1 cellular context compared by ENCODE assay signal in genomic region chr9:116465591-116466288, GRCh38.
TF ChIP-seq lines count a peak whose summit lies in the region.

No MANE protein-coding gene starts in this region.

TF ChIP-seq in K562, 482 proteins besides CTCF, POLR2A, EP300 and RAD21 (continued from another document and continues in another):
- TF ChIP-seq, protein P1, sequence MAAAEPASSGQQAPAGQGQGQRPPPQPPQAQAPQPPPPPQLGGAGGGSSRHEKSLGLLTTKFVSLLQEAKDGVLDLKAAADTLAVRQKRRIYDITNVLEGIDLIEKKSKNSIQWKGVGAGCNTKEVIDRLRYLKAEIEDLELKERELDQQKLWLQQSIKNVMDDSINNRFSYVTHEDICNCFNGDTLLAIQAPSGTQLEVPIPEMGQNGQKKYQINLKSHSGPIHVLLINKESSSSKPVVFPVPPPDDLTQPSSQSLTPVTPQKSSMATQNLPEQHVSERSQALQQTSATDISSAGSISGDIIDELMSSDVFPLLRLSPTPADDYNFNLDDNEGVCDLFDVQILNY (CRISPR knock-in tag; IDR thresholded peaks at IDR 0.05), result no peak
- TF ChIP-seq, protein P2, sequence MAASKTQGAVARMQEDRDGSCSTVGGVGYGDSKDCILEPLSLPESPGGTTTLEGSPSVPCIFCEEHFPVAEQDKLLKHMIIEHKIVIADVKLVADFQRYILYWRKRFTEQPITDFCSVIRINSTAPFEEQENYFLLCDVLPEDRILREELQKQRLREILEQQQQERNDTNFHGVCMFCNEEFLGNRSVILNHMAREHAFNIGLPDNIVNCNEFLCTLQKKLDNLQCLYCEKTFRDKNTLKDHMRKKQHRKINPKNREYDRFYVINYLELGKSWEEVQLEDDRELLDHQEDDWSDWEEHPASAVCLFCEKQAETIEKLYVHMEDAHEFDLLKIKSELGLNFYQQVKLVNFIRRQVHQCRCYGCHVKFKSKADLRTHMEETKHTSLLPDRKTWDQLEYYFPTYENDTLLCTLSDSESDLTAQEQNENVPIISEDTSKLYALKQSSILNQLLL (CRISPR knock-in tag; IDR thresholded peaks at IDR 0.05; ENCODE audit: borderline replicate concordance), result no peak
- no peak for TF ChIP-seq NR2C2 (CRISPR knock-in tag; IDR thresholded peaks at IDR 0.05)
- TF ChIP-seq NR2C2 (tag; IDR thresholded peaks at IDR 0.05), result no peak
- TF ChIP-seq NFE2 (IDR thresholded peaks at IDR 0.05; ENCODE audit: low read depth), result no peak
- no peak for TF ChIP-seq NR3C1 (CRISPR knock-in tag; IDR thresholded peaks at IDR 0.05)
- TF ChIP-seq SP1 (CRISPR knock-in tag; IDR thresholded peaks at IDR 0.05), result peak; percentile 1; the same call in 1 of the 2 replicates
- TF ChIP-seq KDM1A (IDR thresholded peaks at IDR 0.05), result no peak
- TF ChIP-seq ZKSCAN8 (CRISPR knock-in tag; IDR thresholded peaks at IDR 0.05), result peak; percentile 7; the same call in 1 of the 2 replicates
- no peak for TF ChIP-seq NR4A1 (CRISPR knock-in tag; IDR thresholded peaks at IDR 0.05)
- no peak for TF ChIP-seq NR4A1 (tag; IDR thresholded peaks at IDR 0.05)
- no peak for TF ChIP-seq RB1 (IDR thresholded peaks at IDR 0.05; ENCODE audit: low read depth)
- TF ChIP-seq STAT5B (CRISPR knock-in tag; IDR thresholded peaks at IDR 0.05), result no peak
- TF ChIP-seq POLR2H (tag; IDR thresholded peaks at IDR 0.05; ENCODE audit: low read depth), result peak; percentile 58; the same call in 1 of the 2 replicates
- TF ChIP-seq, protein P3, sequence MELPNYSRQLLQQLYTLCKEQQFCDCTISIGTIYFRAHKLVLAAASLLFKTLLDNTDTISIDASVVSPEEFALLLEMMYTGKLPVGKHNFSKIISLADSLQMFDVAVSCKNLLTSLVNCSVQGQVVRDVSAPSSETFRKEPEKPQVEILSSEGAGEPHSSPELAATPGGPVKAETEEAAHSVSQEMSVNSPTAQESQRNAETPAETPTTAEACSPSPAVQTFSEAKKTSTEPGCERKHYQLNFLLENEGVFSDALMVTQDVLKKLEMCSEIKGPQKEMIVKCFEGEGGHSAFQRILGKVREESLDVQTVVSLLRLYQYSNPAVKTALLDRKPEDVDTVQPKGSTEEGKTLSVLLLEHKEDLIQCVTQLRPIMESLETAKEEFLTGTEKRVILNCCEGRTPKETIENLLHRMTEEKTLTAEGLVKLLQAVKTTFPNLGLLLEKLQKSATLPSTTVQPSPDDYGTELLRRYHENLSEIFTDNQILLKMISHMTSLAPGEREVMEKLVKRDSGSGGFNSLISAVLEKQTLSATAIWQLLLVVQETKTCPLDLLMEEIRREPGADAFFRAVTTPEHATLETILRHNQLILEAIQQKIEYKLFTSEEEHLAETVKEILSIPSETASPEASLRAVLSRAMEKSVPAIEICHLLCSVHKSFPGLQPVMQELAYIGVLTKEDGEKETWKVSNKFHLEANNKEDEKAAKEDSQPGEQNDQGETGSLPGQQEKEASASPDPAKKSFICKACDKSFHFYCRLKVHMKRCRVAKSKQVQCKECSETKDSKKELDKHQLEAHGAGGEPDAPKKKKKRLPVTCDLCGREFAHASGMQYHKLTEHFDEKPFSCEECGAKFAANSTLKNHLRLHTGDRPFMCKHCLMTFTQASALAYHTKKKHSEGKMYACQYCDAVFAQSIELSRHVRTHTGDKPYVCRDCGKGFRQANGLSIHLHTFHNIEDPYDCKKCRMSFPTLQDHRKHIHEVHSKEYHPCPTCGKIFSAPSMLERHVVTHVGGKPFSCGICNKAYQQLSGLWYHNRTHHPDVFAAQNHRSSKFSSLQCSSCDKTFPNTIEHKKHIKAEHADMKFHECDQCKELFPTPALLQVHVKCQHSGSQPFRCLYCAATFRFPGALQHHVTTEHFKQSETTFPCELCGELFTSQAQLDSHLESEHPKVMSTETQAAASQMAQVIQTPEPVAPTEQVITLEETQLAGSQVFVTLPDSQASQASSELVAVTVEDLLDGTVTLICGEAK (IDR thresholded peaks at IDR 0.05), result no peak
- TF ChIP-seq, protein P3 (CRISPR knock-in tag; IDR thresholded peaks at IDR 0.05), result no peak
- no peak for TF ChIP-seq SRSF7 (optimal IDR thresholded peaks at IDR 0.05; ENCODE audit: low read depth, low read length)
- TF ChIP-seq HDAC6 (IDR thresholded peaks at IDR 0.05; ENCODE audit: low read depth, low read length), result no peak
- TF ChIP-seq CBFA2T2 (conservative IDR thresholded peaks at IDR 0.05), result no peak
- no peak for TF ChIP-seq DEAF1 (CRISPR knock-in tag; IDR thresholded peaks at IDR 0.05)
- no peak for TF ChIP-seq ZNF778 (CRISPR knock-in tag; IDR thresholded peaks at IDR 0.05)
- TF ChIP-seq ZNF740 (CRISPR knock-in tag; IDR thresholded peaks at IDR 0.05), result no peak
- TF ChIP-seq ZNF740 (tag; IDR thresholded peaks at IDR 0.05), result no peak; a peak in 1 of 4 replicates
- no peak for TF ChIP-seq MTF1 (CRISPR knock-in tag; IDR thresholded peaks at IDR 0.05; ENCODE audit: borderline replicate concordance)
- no peak for TF ChIP-seq CBFB (CRISPR knock-in tag; IDR thresholded peaks at IDR 0.05)
- TF ChIP-seq CHCHD3 (CRISPR knock-in tag; IDR thresholded peaks at IDR 0.05), result no peak
- no peak for TF ChIP-seq NRF1 (conservative IDR thresholded peaks at IDR 0.05 in 1 of 2, IDR thresholded peaks at IDR 0.05 in 1 of 2)
- TF ChIP-seq, protein P4, sequence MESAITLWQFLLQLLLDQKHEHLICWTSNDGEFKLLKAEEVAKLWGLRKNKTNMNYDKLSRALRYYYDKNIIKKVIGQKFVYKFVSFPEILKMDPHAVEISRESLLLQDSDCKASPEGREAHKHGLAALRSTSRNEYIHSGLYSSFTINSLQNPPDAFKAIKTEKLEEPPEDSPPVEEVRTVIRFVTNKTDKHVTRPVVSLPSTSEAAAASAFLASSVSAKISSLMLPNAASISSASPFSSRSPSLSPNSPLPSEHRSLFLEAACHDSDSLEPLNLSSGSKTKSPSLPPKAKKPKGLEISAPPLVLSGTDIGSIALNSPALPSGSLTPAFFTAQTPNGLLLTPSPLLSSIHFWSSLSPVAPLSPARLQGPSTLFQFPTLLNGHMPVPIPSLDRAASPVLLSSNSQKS (CRISPR knock-in tag; IDR thresholded peaks at IDR 0.05), result no peak
- TF ChIP-seq SREBF2 (CRISPR knock-in tag; IDR thresholded peaks at IDR 0.05), result no peak
- TF ChIP-seq MCM3 (IDR thresholded peaks at IDR 0.05), result no peak
- no peak for TF ChIP-seq SMAD3 (CRISPR knock-in tag; conservative IDR thresholded peaks at IDR 0.05)
- no peak for TF ChIP-seq ZNF76 (CRISPR knock-in tag; IDR thresholded peaks at IDR 0.05; ENCODE audit: borderline replicate concordance)
- TF ChIP-seq ZHX1 (conservative IDR thresholded peaks at IDR 0.05; ENCODE audit: low read length), result no peak
- no peak for TF ChIP-seq DNMT1 (IDR thresholded peaks at IDR 0.05)
- TF ChIP-seq, protein P5, sequence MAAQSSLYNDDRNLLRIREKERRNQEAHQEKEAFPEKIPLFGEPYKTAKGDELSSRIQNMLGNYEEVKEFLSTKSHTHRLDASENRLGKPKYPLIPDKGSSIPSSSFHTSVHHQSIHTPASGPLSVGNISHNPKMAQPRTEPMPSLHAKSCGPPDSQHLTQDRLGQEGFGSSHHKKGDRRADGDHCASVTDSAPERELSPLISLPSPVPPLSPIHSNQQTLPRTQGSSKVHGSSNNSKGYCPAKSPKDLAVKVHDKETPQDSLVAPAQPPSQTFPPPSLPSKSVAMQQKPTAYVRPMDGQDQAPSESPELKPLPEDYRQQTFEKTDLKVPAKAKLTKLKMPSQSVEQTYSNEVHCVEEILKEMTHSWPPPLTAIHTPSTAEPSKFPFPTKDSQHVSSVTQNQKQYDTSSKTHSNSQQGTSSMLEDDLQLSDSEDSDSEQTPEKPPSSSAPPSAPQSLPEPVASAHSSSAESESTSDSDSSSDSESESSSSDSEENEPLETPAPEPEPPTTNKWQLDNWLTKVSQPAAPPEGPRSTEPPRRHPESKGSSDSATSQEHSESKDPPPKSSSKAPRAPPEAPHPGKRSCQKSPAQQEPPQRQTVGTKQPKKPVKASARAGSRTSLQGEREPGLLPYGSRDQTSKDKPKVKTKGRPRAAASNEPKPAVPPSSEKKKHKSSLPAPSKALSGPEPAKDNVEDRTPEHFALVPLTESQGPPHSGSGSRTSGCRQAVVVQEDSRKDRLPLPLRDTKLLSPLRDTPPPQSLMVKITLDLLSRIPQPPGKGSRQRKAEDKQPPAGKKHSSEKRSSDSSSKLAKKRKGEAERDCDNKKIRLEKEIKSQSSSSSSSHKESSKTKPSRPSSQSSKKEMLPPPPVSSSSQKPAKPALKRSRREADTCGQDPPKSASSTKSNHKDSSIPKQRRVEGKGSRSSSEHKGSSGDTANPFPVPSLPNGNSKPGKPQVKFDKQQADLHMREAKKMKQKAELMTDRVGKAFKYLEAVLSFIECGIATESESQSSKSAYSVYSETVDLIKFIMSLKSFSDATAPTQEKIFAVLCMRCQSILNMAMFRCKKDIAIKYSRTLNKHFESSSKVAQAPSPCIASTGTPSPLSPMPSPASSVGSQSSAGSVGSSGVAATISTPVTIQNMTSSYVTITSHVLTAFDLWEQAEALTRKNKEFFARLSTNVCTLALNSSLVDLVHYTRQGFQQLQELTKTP (IDR thresholded peaks at IDR 0.05; ENCODE audit: low read depth in 1 of 2, partially characterized antibody in 2 of 2), result peak in 1 of 2 experiments; percentile 81
- TF ChIP-seq THRAP3 (IDR thresholded peaks at IDR 0.05; ENCODE audit: borderline replicate concordance), result no peak
- TF ChIP-seq ZNF830 (CRISPR knock-in tag; IDR thresholded peaks at IDR 0.05), result no peak
- TF ChIP-seq NR0B1 (IDR thresholded peaks at IDR 0.05; ENCODE audit: partially characterized antibody), result no peak
